ENCODE assay signal across 8 cellular contexts in genomic region chr18:35041752-35042379, GRCh38. TPM values are rescaled to one million over a fixed set of nuclear protein-coding genes. Genes with fewer than 3 reads are reported as not detected.
DNase-seq lines count a peak whose midpoint lies in the region; ATAC-seq and TF ChIP-seq lines count a peak whose summit lies in the region.

No MANE protein-coding gene starts in this region.

- H3K27me3 ChIP-seq in BLaER1 (no peaks in the 10 kb centered on the region), HUES48 (ENCODE audit: control insufficient read depth, insufficient read depth, low read length) (no peaks in the 10 kb centered on the region)

- no peaks in the 10 kb centered on the region for H3K36me3 Mint-ChIP-seq in T-helper 1 cell treated with Interleukin-12 subunit alpha and Interleukin-12 subunit beta and Interleukin-4 antibody, amounts not matched to agents 30 μg/mL and 1 μg/mL, for 36 hours (ENCODE audit: low read depth)
- H3K36me3 Mint-ChIP-seq in natural killer cell treated with Interleukin-12 subunit alpha and Interleukin-12 subunit beta and Interleukin-15 and Interleukin-18, amount 100 ng/mL, for 72 hours = no peaks in the 10 kb centered on the region

- H3K36me3 ChIP-seq in BLaER1 = no peaks in the 10 kb centered on the region
- H3K36me3 ChIP-seq in HUES48 (ENCODE audit: control insufficient read depth, insufficient read depth, low read length) = no peaks in the 10 kb centered on the region

- TF ChIP-seq CTCF in epithelial cell of proximal tubule (conservative IDR thresholded peaks at IDR 0.05; ENCODE audit: low read depth, low read length) = no peak

- no peaks in the 10 kb centered on the region for H3K9me3 ChIP-seq in BLaER1
- no peaks in the 10 kb centered on the region for H3K9me3 ChIP-seq in HUES48 (ENCODE audit: control insufficient read depth, insufficient read depth, low read length)

- H3K4me3 ChIP-seq in BLaER1 (peak overlapping the region; percentile 95), HUES48 (ENCODE audit: low read depth, low read length) (peak overlapping the region; percentile 89), epithelial cell of proximal tubule (ENCODE audit: low read depth, low read length) (peak overlapping the region; percentile 95)

- DNase-seq in epithelial cell of proximal tubule (ENCODE audit: low read depth) (no peak), AG20443 (ENCODE audit: low spot score) (no peak)
- DNase-seq in natural killer cell treated with Interleukin-12 subunit alpha and Interleukin-12 subunit beta and Interleukin-15 and Interleukin-18, amount 100 ng/mL, for 72 hours (ENCODE audit: low spot score) = no peak

- peak overlapping the region; percentile 96 for H3K27ac Mint-ChIP-seq in T-helper 1 cell treated with Interleukin-12 subunit alpha and Interleukin-12 subunit beta and Interleukin-4 antibody, amounts not matched to agents 30 μg/mL and 1 μg/mL, for 36 hours
- peak overlapping the region; percentile 88 to 98 for H3K27ac Mint-ChIP-seq in natural killer cell treated with Interleukin-12 subunit alpha and Interleukin-12 subunit beta and Interleukin-15 and Interleukin-18, amount 100 ng/mL, for 72 hours

- H3K27ac ChIP-seq in BLaER1 = peak overlapping the region; percentile 87
- H3K27ac ChIP-seq in HUES48 (ENCODE audit: low read depth, low read length) = peak overlapping the region; percentile 87

- H3K4me1 ChIP-seq in BLaER1 = peaks cover 81% of the 10 kb centered on the region
- peaks cover 35% of the 10 kb centered on the region for H3K4me1 ChIP-seq in HUES48 (ENCODE audit: control insufficient read depth, insufficient read depth, low read length)

- H3K27me3 Mint-ChIP-seq in T-helper 1 cell treated with Interleukin-12 subunit alpha and Interleukin-12 subunit beta and Interleukin-4 antibody, amounts not matched to agents 30 μg/mL and 1 μg/mL, for 36 hours (ENCODE audit: low read depth) = peaks cover 4% of the 10 kb centered on the region
- H3K27me3 Mint-ChIP-seq in natural killer cell treated with Interleukin-12 subunit alpha and Interleukin-12 subunit beta and Interleukin-15 and Interleukin-18, amount 100 ng/mL, for 72 hours = no peaks in the 10 kb centered on the region

- no peaks in the 10 kb centered on the region for H3K9me3 Mint-ChIP-seq in T-helper 1 cell treated with Interleukin-12 subunit alpha and Interleukin-12 subunit beta and Interleukin-4 antibody, amounts not matched to agents 30 μg/mL and 1 μg/mL, for 36 hours
- no peaks in the 10 kb centered on the region for H3K9me3 Mint-ChIP-seq in natural killer cell treated with Interleukin-12 subunit alpha and Interleukin-12 subunit beta and Interleukin-15 and Interleukin-18, amount 100 ng/mL, for 72 hours

- peak overlapping the region; percentile 88 for H3K4me2 ChIP-seq in BLaER1

- ATAC-seq in natural killer cell treated with Interleukin-12 subunit alpha and Interleukin-12 subunit beta and Interleukin-15 and Interleukin-18, amount 100 ng/mL, for 72 hours = no peak
- ATAC-seq in HG02759 (IDR thresholded peaks at IDR 0.05; ENCODE audit: unreplicated experiment) (no peak), HG03039 (IDR thresholded peaks at IDR 0.05; ENCODE audit: unreplicated experiment) (no peak)

- peaks cover 51% of the 10 kb centered on the region for H4K20me1 ChIP-seq in BLaER1

- H3K9ac ChIP-seq in BLaER1 (peak overlapping the region; percentile 90), HUES48 (ENCODE audit: low read depth, low read length) (peak overlapping the region; percentile 79)

- peaks cover 57% of the 10 kb centered on the region for H3K4me1 Mint-ChIP-seq in T-helper 1 cell treated with Interleukin-12 subunit alpha and Interleukin-12 subunit beta and Interleukin-4 antibody, amounts not matched to agents 30 μg/mL and 1 μg/mL, for 36 hours (ENCODE audit: low read depth)
- peaks cover 82 to 91% of the 10 kb centered on the region in 2 donors for H3K4me1 Mint-ChIP-seq in natural killer cell treated with Interleukin-12 subunit alpha and Interleukin-12 subunit beta and Interleukin-15 and Interleukin-18, amount 100 ng/mL, for 72 hours (ENCODE audit: low read depth in 2 of 2)

- H3K4me3 Mint-ChIP-seq in T-helper 1 cell treated with Interleukin-12 subunit alpha and Interleukin-12 subunit beta and Interleukin-4 antibody, amounts not matched to agents 30 μg/mL and 1 μg/mL, for 36 hours = peak overlapping the region; percentile 96
- H3K4me3 Mint-ChIP-seq in natural killer cell treated with Interleukin-12 subunit alpha and Interleukin-12 subunit beta and Interleukin-15 and Interleukin-18, amount 100 ng/mL, for 72 hours = peak overlapping the region; percentile 96

RNA-seq across cellular contexts. Expression of gene MAPRE2, which starts 0.7 kb away (rescaled TPM):
- total RNA-seq in epithelial cell of proximal tubule = 13.2 and 14.8 TPM in 2 replicates
- total RNA-seq in natural killer cell treated with Interleukin-12 subunit alpha and Interleukin-12 subunit beta and Interleukin-15 and Interleukin-18, amount 100 ng/mL, for 72 hours = 10 to 100 TPM; 32.8 to 44.4 TPM
